16 cellular contexts compared by ENCODE assay signal in genomic region chr3:89841041-89841440, GRCh38.
DNase-seq lines count a peak whose midpoint lies in the region; ATAC-seq and TF ChIP-seq lines count a peak whose summit lies in the region.
"Had no signal": no experiment of that assay in that cellular context is flagged by ENCODE, and none has a peak within 500 bp of the region (broad histone marks: within the 10 kb centered on the region; RNA-seq: fewer than 3 reads in every experiment).

No MANE protein-coding gene starts in this region.

- no peak overlapping the region for H3K23ac ChIP-seq in IMR-90 (ENCODE audit: low read depth, low read length)

- no peaks in the 10 kb centered on the region for H4K20me1 ChIP-seq in IMR-90 (ENCODE audit: insufficient read depth, low read length)

- no peak overlapping the region for H3K4me3 Mint-ChIP-seq in T-helper 17 cell
- H3K4me3 Mint-ChIP-seq: CD4-positive, alpha-beta memory T cell; GM23338 had no signal

- no peak overlapping the region for H2BK20ac ChIP-seq in IMR-90 (ENCODE audit: low read depth, low read length)

- H2AFZ ChIP-seq in IMR-90 (replicated peaks; ENCODE audit: low read length, poor library complexity) = no peak overlapping the region

- H3K9me3 ChIP-seq in IMR-90 (ENCODE audit: control insufficient read depth, insufficient read depth, low read length) = no peaks in the 10 kb centered on the region
- H3K9me3 ChIP-seq in T-helper 17 cell (ENCODE audit: control insufficient read depth, low read length, poor library complexity, severe bottlenecking) = no peaks in the 10 kb centered on the region
- H3K9me3 ChIP-seq: A549 had no signal

- no peak overlapping the region for H4K8ac ChIP-seq in IMR-90 (ENCODE audit: low read depth in 2 of 2, low read length in 2 of 2)

- no peak overlapping the region for H2BK15ac ChIP-seq in IMR-90 (ENCODE audit: low read depth, low read length)

- no peak for TF ChIP-seq RAD21 in IMR-90 (IDR thresholded peaks at IDR 0.05; ENCODE audit: low read length)

- TF ChIP-seq CTCF in IMR-90 (conservative IDR thresholded peaks at IDR 0.05; ENCODE audit: low read depth, low read length) = no peak
- TF ChIP-seq CTCF in RWPE1 (conservative IDR thresholded peaks at IDR 0.05; ENCODE audit: low read depth) = no peak
- no peak for TF ChIP-seq CTCF in choroid plexus epithelial cell (conservative IDR thresholded peaks at IDR 0.05; ENCODE audit: low read depth, low read length)
- no peak for TF ChIP-seq CTCF in retinal pigment epithelial cell (conservative IDR thresholded peaks at IDR 0.05; ENCODE audit: low read depth, low read length)

- no peak overlapping the region for H3K4ac ChIP-seq in IMR-90 (ENCODE audit: low read depth, low read length)

- H3K27ac Mint-ChIP-seq in T-helper 17 cell = no peak overlapping the region
- H3K27ac Mint-ChIP-seq: CD4-positive, alpha-beta memory T cell; GM23338 had no signal

- H4K5ac ChIP-seq in IMR-90 (ENCODE audit: low read depth, low read length) = no peak overlapping the region

- no peaks in the 10 kb centered on the region for H3K9me1 ChIP-seq in IMR-90 (ENCODE audit: insufficient read depth, low read length)

- CTCF ChIA-PET in IMR-90 (lab: Yijun Ruan, JAX) (no interaction called here), RWPE1 (lab: Yijun Ruan, JAX) (no interaction called here)

- no peak overlapping the region for H3K14ac ChIP-seq in IMR-90 (replicated peaks; ENCODE audit: low read depth, low read length)

- no peak overlapping the region for H3K56ac ChIP-seq in IMR-90 (ENCODE audit: extremely low read depth, insufficient read depth, low read length)

- no peaks in the 10 kb centered on the region for H3K27me3 ChIP-seq in IMR-90 (ENCODE audit: control insufficient read depth, insufficient read depth, low read length)

- no peak overlapping the region for H2BK120ac ChIP-seq in IMR-90 (ENCODE audit: low read depth, low read length)

- H3K4me3 ChIP-seq in IMR-90 (ENCODE audit: insufficient read depth, low read depth, low read length) (no peak overlapping the region), choroid plexus epithelial cell (ENCODE audit: low read depth, low read length) (no peak overlapping the region), retinal pigment epithelial cell (ENCODE audit: low read length) (no peak overlapping the region)
- H3K4me3 ChIP-seq: A549, GM23338 had no signal

- no peak overlapping the region for H3K9ac ChIP-seq in IMR-90 (ENCODE audit: low read depth, low read length)

- H3K27ac ChIP-seq in IMR-90 (ENCODE audit: insufficient read depth, low read length) = no peak overlapping the region
- no peak overlapping the region for H3K27ac ChIP-seq in RWPE1
- H3K27ac ChIP-seq: A549, C4-2B had no signal

- no peak overlapping the region for H2AK9ac ChIP-seq in IMR-90 (replicated peaks; ENCODE audit: low read depth, low read length, poor library complexity)

- POLR2A ChIA-PET in IMR-90 (lab: Charles Lee; ENCODE audit: unreplicated experiment) = no interaction called here
- POLR2A ChIA-PET in RWPE1 (lab: Yijun Ruan, JAX; ENCODE audit: low non-redundant PET) = no interaction called here

- DNase-seq in IMR-90 = peak; percentile 16
- DNase-seq in RWPE1 (ENCODE audit: low spot score) = peak; percentile 1
- peak; percentile 29 for DNase-seq in choroid plexus epithelial cell (ENCODE audit: low read depth)
- DNase-seq in retinal pigment epithelial cell (ENCODE audit: low read depth) = peak; percentile 15
- no peak for DNase-seq in A172 (ENCODE audit: low spot score)
- no peak for DNase-seq in T-helper 17 cell
- DNase-seq in activated T-cell treated with anti-CD3 and anti-CD28 coated beads, Interleukin-2, amount 50 U/mL, for 48 hours = no peak
- DNase-seq: AML-193; CD4-positive, alpha-beta memory T cell; DMS153; DMS79; GDM1; HCEC 1CT had no signal

- dilution Hi-C loops in IMR-90 (cut with HindIII; ENCODE audit: low sequenced_read_pairs, unreplicated experiment) = no loop called here

- no peaks in the 10 kb centered on the region for H3K4me1 ChIP-seq in IMR-90 (ENCODE audit: control insufficient read depth, insufficient read depth, low read length)
- H3K4me1 ChIP-seq: A549 had no signal

- in situ Hi-C loops in IMR-90 (cut with MboI; ENCODE audit: low sequenced_read_pairs) = loop anchor here (25.0 kb wide), 1 partner anchor 96 kb away; no protein-coding TSS in a partner anchor

- H4K91ac ChIP-seq in IMR-90 (ENCODE audit: insufficient read depth, low read depth, low read length) = no peak overlapping the region

- H3K4me1 Mint-ChIP-seq in T-helper 17 cell = no peaks in the 10 kb centered on the region
- H3K4me1 Mint-ChIP-seq: CD4-positive, alpha-beta memory T cell had no signal

- no peaks in the 10 kb centered on the region for H3K79me1 ChIP-seq in IMR-90 (ENCODE audit: low read depth in 1 of 2, low read length in 2 of 2)

- no peak overlapping the region for H3K4me2 ChIP-seq in IMR-90 (ENCODE audit: low read depth, low read length)
- H3K4me2 ChIP-seq: A549, GM23338 had no signal

- no peaks in the 10 kb centered on the region for H3K36me3 Mint-ChIP-seq in T-helper 17 cell (ENCODE audit: low read depth)
- H3K36me3 Mint-ChIP-seq: CD4-positive, alpha-beta memory T cell had no signal

- ATAC-seq in IMR-90 (ENCODE audit: low read depth) (no peak), T-helper 17 cell (no peak)
- ATAC-seq: A549, GM23338 had no signal

- no peaks in the 10 kb centered on the region for H3K36me3 ChIP-seq in IMR-90 (ENCODE audit: control insufficient read depth, insufficient read depth, low read length)

- H3K18ac ChIP-seq in IMR-90 (ENCODE audit: low read depth, low read length) = no peak overlapping the region

- no TSS peak for BruUV-seq in IMR-90 (replicated peaks; lab: Mats Ljungman, UMichigan)

- H3K27me3 Mint-ChIP-seq in T-helper 17 cell = no peaks in the 10 kb centered on the region
- H3K27me3 Mint-ChIP-seq: CD4-positive, alpha-beta memory T cell had no signal

- intact Hi-C loops in IMR-90 (cut with micrococcal nuclease) = loop anchor here (10.0 kb wide), 1 partner anchor 526 kb away; no protein-coding TSS in a partner anchor

- H2AK5ac ChIP-seq in IMR-90 (ENCODE audit: low read depth, low read length) = no peak overlapping the region

- TF ChIP-seq POLR2A in IMR-90 (IDR thresholded peaks at IDR 0.05; ENCODE audit: low read depth, low read length) = no peak

- H2BK5ac ChIP-seq in IMR-90 (ENCODE audit: low read depth, low read length, poor library complexity, severe bottlenecking) = no peak overlapping the region

TF ChIP-seq in IMR-90, 13 proteins besides CTCF, POLR2A, EP300 and RAD21:
- TF ChIP-seq ELK1 (IDR thresholded peaks at IDR 0.05; ENCODE audit: borderline replicate concordance, low read depth, low read length) = no peak
TF ChIP-seq in IMR-90: peak in this region for 0.

Comparison
In these comparisons a context has a peak if more than half of its experiments do, and no peak if none do; other contexts are left out.
1. DNase-seq: peak in IMR-90 (single experiment), RWPE1 (single experiment), choroid plexus epithelial cell (single experiment) and retinal pigment epithelial cell (single experiment); none in A172 (single experiment), T-helper 17 cell (0 of 3) and activated T-cell treated with anti-CD3 and anti-CD28 coated beads, Interleukin-2, amount 50 U/mL, for 48 hours (0 of 2).